ENCODE assay signal across 30 cellular contexts in the genomic region with DNA sequence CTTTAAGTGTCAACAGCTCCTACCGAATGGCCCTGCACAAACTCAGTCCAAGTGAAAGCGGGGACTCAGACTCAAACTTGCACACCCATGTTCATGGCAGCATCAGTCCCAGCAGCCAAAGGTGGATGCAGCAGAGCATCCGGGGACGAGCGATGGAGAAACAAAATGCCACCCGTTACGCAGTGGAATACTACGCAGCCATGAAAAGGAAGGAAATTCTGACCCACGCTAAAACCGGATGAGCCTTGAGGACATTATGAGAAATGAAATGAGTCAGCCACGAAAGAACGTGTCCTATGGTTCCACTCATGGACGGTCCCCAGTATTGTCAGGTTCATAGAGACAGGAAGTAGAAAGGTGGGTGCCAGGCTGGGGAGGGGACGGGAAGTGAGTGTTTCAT.
"Had no signal": no experiment of that assay in that cellular context is flagged by ENCODE, and none has a peak within 500 bp of the region (broad histone marks: within the 10 kb centered on the region; RNA-seq: fewer than 3 reads in every experiment).

No MANE protein-coding gene starts in this region.

- H3K36me3 Mint-ChIP-seq: activated CD8-positive, alpha-beta memory T cell treated with anti-CD3 and anti-CD28 coated beads, Interleukin-2, amount 10 ng/mL, durations not matched to agents 7 days and 5 days; activated naive CD4-positive, alpha-beta T cell treated with anti-CD3 and anti-CD28 coated beads, Interleukin-2, amount 10 ng/mL, durations not matched to agents 7 days and 5 days; activated naive CD8-positive, alpha-beta T cell had no signal

- DNase-seq: activated CD4-positive, alpha-beta T cell treated with anti-CD3 and anti-CD28 coated beads for 36 hours; activated CD4-positive, alpha-beta T cell treated with anti-CD3 and anti-CD28 coated beads, Interleukin-2, amount 10 ng/mL, durations not matched to agents 7 days and 5 days; activated CD4-positive, alpha-beta T cell treated with anti-CD3 and anti-CD28 coated beads, Interleukin-2, amount 50 U/mL, for 48 hours; activated CD8-positive, alpha-beta memory T cell treated with anti-CD3 and anti-CD28 coated beads for 24 hours; activated CD8-positive, alpha-beta memory T cell treated with anti-CD3 and anti-CD28 coated beads, Interleukin-2, amount 10 ng/mL, durations not matched to agents 7 days and 5 days; activated CD8-positive, alpha-beta memory T cell treated with anti-CD3 and anti-CD28 coated beads, Interleukin-2, amount 50 U/mL, for 48 hours; activated effector memory CD4-positive, alpha-beta T cell treated with Interleukin-2 at 50 U/mL for 16 hours; activated naive CD4-positive, alpha-beta T cell treated with anti-CD3 and anti-CD28 coated beads, Interleukin-2, amount 10 ng/mL, durations not matched to agents 7 days and 5 days; activated naive CD8-positive, alpha-beta T cell treated with anti-CD3 and anti-CD28 coated beads, Interleukin-2, amount 50 U/mL, for 24 hours; activated T-cell treated with anti-CD3 and anti-CD28 coated beads, Interleukin-2, amount 50 U/mL, for 48 hours; anterior cingulate cortex; Karpas-422; KBM-7; NCI-H1105; NCI-H1417 treated with DMSO at 0.1 percent for 48 hours; NCI-H1694; NCI-H1930; NCI-H2081 treated with DMSO at 0.1 percent for 48 hours; NCI-H226; NCI-H446 treated with DMSO at 0.1 percent for 48 hours; NCI-H524 treated with DMSO at 0.1 percent for 48 hours; SHP77 treated with DMSO at 0.1 percent for 48 hours; SK-N-SH had no signal

- H3K27me3 ChIP-seq: cardiac muscle cell, SJSA1 had no signal

- H3K27ac ChIP-seq: cardiac muscle cell, SJSA1 had no signal

- H3K4me3 ChIP-seq: cardiac muscle cell, SJSA1 had no signal

- H3K4me1 Mint-ChIP-seq: activated CD4-positive, alpha-beta T cell treated with anti-CD3 and anti-CD28 coated beads for 36 hours; activated CD4-positive, alpha-beta T cell treated with anti-CD3 and anti-CD28 coated beads, Interleukin-2, amount 10 ng/mL, durations not matched to agents 7 days and 5 days; activated CD8-positive, alpha-beta memory T cell treated with anti-CD3 and anti-CD28 coated beads, Interleukin-2, amount 10 ng/mL, durations not matched to agents 7 days and 5 days; activated naive CD4-positive, alpha-beta T cell treated with anti-CD3 and anti-CD28 coated beads, Interleukin-2, amount 10 ng/mL, durations not matched to agents 7 days and 5 days; central memory CD8-positive, alpha-beta T cell had no signal

- H3K4me3 Mint-ChIP-seq: activated CD4-positive, alpha-beta T cell treated with anti-CD3 and anti-CD28 coated beads for 36 hours; activated CD4-positive, alpha-beta T cell treated with anti-CD3 and anti-CD28 coated beads, Interleukin-2, amount 10 ng/mL, durations not matched to agents 7 days and 5 days; activated CD8-positive, alpha-beta memory T cell treated with anti-CD3 and anti-CD28 coated beads, Interleukin-2, amount 10 ng/mL, durations not matched to agents 7 days and 5 days; activated naive CD4-positive, alpha-beta T cell treated with anti-CD3 and anti-CD28 coated beads, Interleukin-2, amount 10 ng/mL, durations not matched to agents 7 days and 5 days; activated naive CD8-positive, alpha-beta T cell; activated naive CD8-positive, alpha-beta T cell treated with anti-CD3 and anti-CD28 coated beads, Interleukin-2, amount 50 U/mL, for 24 hours; central memory CD8-positive, alpha-beta T cell; T-helper 1 cell treated with Interleukin-12 subunit alpha and Interleukin-12 subunit beta and Interleukin-4 antibody, amounts not matched to agents 30 μg/mL and 1 μg/mL, for 36 hours; T-helper 2 cell treated with Interferon-gamma antibody and Interleukin-4, amounts not matched to agents 5 μg/mL and 100 μg/mL, for 36 hours had no signal

- ATAC-seq: activated CD4-positive, alpha-beta T cell treated with anti-CD3 and anti-CD28 coated beads for 36 hours; activated CD8-positive, alpha-beta memory T cell treated with anti-CD3 and anti-CD28 coated beads, Interleukin-2, amount 10 ng/mL, durations not matched to agents 7 days and 5 days; activated naive CD8-positive, alpha-beta T cell treated with anti-CD3 and anti-CD28 coated beads, Interleukin-2, amount 50 U/mL, for 24 hours; Panc1 had no signal

- H3K27ac Mint-ChIP-seq: activated CD4-positive, alpha-beta T cell treated with anti-CD3 and anti-CD28 coated beads for 36 hours; activated CD4-positive, alpha-beta T cell treated with anti-CD3 and anti-CD28 coated beads, Interleukin-2, amount 10 ng/mL, durations not matched to agents 7 days and 5 days; activated CD8-positive, alpha-beta memory T cell treated with anti-CD3 and anti-CD28 coated beads, Interleukin-2, amount 10 ng/mL, durations not matched to agents 7 days and 5 days; activated naive CD4-positive, alpha-beta T cell treated with anti-CD3 and anti-CD28 coated beads, Interleukin-2, amount 10 ng/mL, durations not matched to agents 7 days and 5 days; activated naive CD8-positive, alpha-beta T cell; activated naive CD8-positive, alpha-beta T cell treated with anti-CD3 and anti-CD28 coated beads, Interleukin-2, amount 50 U/mL, for 24 hours; T-helper 1 cell treated with Interleukin-12 subunit alpha and Interleukin-12 subunit beta and Interleukin-4 antibody, amounts not matched to agents 30 μg/mL and 1 μg/mL, for 36 hours; T-helper 2 cell treated with Interferon-gamma antibody and Interleukin-4, amounts not matched to agents 5 μg/mL and 100 μg/mL, for 36 hours had no signal

- H3K27me3 Mint-ChIP-seq: activated CD4-positive, alpha-beta T cell treated with anti-CD3 and anti-CD28 coated beads for 36 hours; activated CD4-positive, alpha-beta T cell treated with anti-CD3 and anti-CD28 coated beads, Interleukin-2, amount 10 ng/mL, durations not matched to agents 7 days and 5 days; activated CD8-positive, alpha-beta memory T cell treated with anti-CD3 and anti-CD28 coated beads, Interleukin-2, amount 10 ng/mL, durations not matched to agents 7 days and 5 days; activated naive CD8-positive, alpha-beta T cell; central memory CD8-positive, alpha-beta T cell had no signal

- H3K9me3 Mint-ChIP-seq: activated CD4-positive, alpha-beta T cell treated with anti-CD3 and anti-CD28 coated beads, Interleukin-2, amount 10 ng/mL, durations not matched to agents 7 days and 5 days; activated naive CD4-positive, alpha-beta T cell treated with anti-CD3 and anti-CD28 coated beads, Interleukin-2, amount 10 ng/mL, durations not matched to agents 7 days and 5 days; activated naive CD8-positive, alpha-beta T cell treated with anti-CD3 and anti-CD28 coated beads, Interleukin-2, amount 50 U/mL, for 24 hours; central memory CD8-positive, alpha-beta T cell; T-helper 1 cell treated with Interleukin-12 subunit alpha and Interleukin-12 subunit beta and Interleukin-4 antibody, amounts not matched to agents 30 μg/mL and 1 μg/mL, for 36 hours; T-helper 2 cell treated with Interferon-gamma antibody and Interleukin-4, amounts not matched to agents 5 μg/mL and 100 μg/mL, for 36 hours had no signal
